ENCODE assay signal across 8 cellular contexts in genomic region chr3:58335432-58335947, GRCh38. TPM values are rescaled to one million over a fixed set of nuclear protein-coding genes. Genes with fewer than 3 reads are reported as not detected.
DNase-seq lines count a peak whose midpoint lies in the region; ATAC-seq, FAIRE-seq and TF ChIP-seq lines count a peak whose summit lies in the region.

No MANE protein-coding gene starts in this region.

- H3K4me1 ChIP-seq in heart right ventricle = peaks cover 3 to 41% (median 19%) of the 10 kb centered on the region in 9 donors
- H3K4me1 ChIP-seq in GM12878 (ENCODE audit: control insufficient read depth, insufficient read depth, low read length) = peaks cover 10% of the 10 kb centered on the region; the same call in 1 of the 2 replicates
- H3K4me1 ChIP-seq in mononuclear cell (ENCODE audit: insufficient read depth, low read length) = peaks cover 68% of the 10 kb centered on the region
- no peaks in the 10 kb centered on the region for H3K4me1 ChIP-seq in urinary bladder (ENCODE audit: insufficient read depth)
- H3K4me1 ChIP-seq in BE2C = no peaks in the 10 kb centered on the region

- no peak for DNase-seq in heart right ventricle
- no peak for DNase-seq in cardiac septum (ENCODE audit: low spot score)
- no peak for DNase-seq in GM12878 (ENCODE audit: low read depth, low spot score)
- DNase-seq in BE2C = no peak

- in situ Hi-C loops in GM12878 (cut with MboI) = no loop called here

- no peak for FAIRE-seq in GM12878 (lab: Jason Lieb, UNC)

- CTCF ChIA-PET in GM12878 (lab: Yijun Ruan, JAX) = interaction anchor here (0.6 to 8.9 kb wide), 18 partner anchors 8 to 203 kb away, joined by 3 to 204 read pairs (median 6); partner anchors contain the start of genes HTD2 and RPP14

- peak in 3 of 8 donors; percentile 17 to 29 (median 21) for ATAC-seq in heart right ventricle
- ATAC-seq in GM12878 = no peak
- ATAC-seq in HG02798 (IDR thresholded peaks at IDR 0.05; ENCODE audit: poor library complexity, unreplicated experiment) = no peak
- ATAC-seq in HG02981 (IDR thresholded peaks at IDR 0.05; ENCODE audit: unreplicated experiment) = no peak

- no peak for TF ChIP-seq POLR2A in GM12878 (IDR thresholded peaks at IDR 0.05; ENCODE audit: low read depth, low read length)

- H3K79me2 ChIP-seq in GM12878 (ENCODE audit: control insufficient read depth, insufficient read depth, low read length) = peaks cover 10% of the 10 kb centered on the region

- intact Hi-C loops in heart right ventricle (cut with DNase I) = loop anchor here in 5 of 10 donors (5.0 to 10.0 kb wide), 3 partner anchors 49 to 159 kb away; partner anchors contain the start of gene KCTD6 (in 3 of the 5)
- intact Hi-C loops in cardiac septum (cut with DNase I) = loop anchor here (10.0 kb wide), 1 partner anchor 199 kb away; the partner anchor contains the start of gene ACOX2
- intact Hi-C loops in GM12878 (cut with micrococcal nuclease; ENCODE audit: unreplicated experiment) = loop anchor here (1.0 kb wide), 1 partner anchor 14 kb away; no protein-coding TSS in a partner anchor

- H3K9ac ChIP-seq in GM12878 (ENCODE audit: control insufficient read depth, insufficient read depth, low read length) = peak overlapping the region; percentile 24

- no peak for TF ChIP-seq EP300 in GM12878 (IDR thresholded peaks at IDR 0.05; ENCODE audit: borderline replicate concordance in 1 of 2, control insufficient read depth in 1 of 2, low read depth in 2 of 2, low read length in 2 of 2)

- H3K4me3 ChIP-seq in heart right ventricle (peak overlapping the region in 5 of 10 donors; percentile 1 to 27 (median 17)), GM12878 (peak overlapping the region; percentile 93; the same call in 1 of the 2 replicates), mononuclear cell (ENCODE audit: low read length) (peak overlapping the region; percentile 3), urinary bladder (ENCODE audit: low read depth, low read length) (peak overlapping the region; percentile 11), BE2C (ENCODE audit: low read depth, low read length) (no peak overlapping the region)

- H3K9me3 ChIP-seq in heart right ventricle = no peaks in the 10 kb centered on the region
- H3K9me3 ChIP-seq in GM12878 (replicated peaks; ENCODE audit: control insufficient read depth, insufficient read depth, low read length) = no peaks in the 10 kb centered on the region; the same call in 2 of the 3 replicates
- H3K9me3 ChIP-seq in mononuclear cell (ENCODE audit: low read depth, low read length) = no peaks in the 10 kb centered on the region
- H3K9me3 ChIP-seq in BE2C = no peaks in the 10 kb centered on the region

- H3K36me3 ChIP-seq in heart right ventricle (peaks cover 0 to 13% (median 0%) of the 10 kb centered on the region in 9 donors), GM12878 (ENCODE audit: control insufficient read depth in 2 of 2, insufficient read depth in 2 of 2, low read length in 1 of 2) (no peaks in the 10 kb centered on the region), urinary bladder (ENCODE audit: insufficient read depth) (no peaks in the 10 kb centered on the region), BE2C (no peaks in the 10 kb centered on the region)

- TF ChIP-seq CTCF in heart right ventricle (IDR thresholded peaks at IDR 0.05) (no peak), GM12878 (IDR thresholded peaks at IDR 0.05 in 2 of 3, conservative IDR thresholded peaks at IDR 0.05 in 1 of 3; ENCODE audit: control insufficient read depth in 2 of 3, extremely low read depth in 1 of 3, insufficient read depth in 1 of 3, low read depth in 3 of 3, low read length in 3 of 3) (no peak), BE2C (IDR thresholded peaks at IDR 0.05; ENCODE audit: low read depth, low read length) (no peak)

- TF ChIP-seq RAD21 in GM12878 (IDR thresholded peaks at IDR 0.05; ENCODE audit: insufficient read depth, low read depth, low read length) = no peak

- POLR2A ChIA-PET in GM12878 (lab: Charles Lee) = interaction anchor here (0.7 to 12.4 kb wide), 4 partner anchors 11 to 134 kb away, joined by 3 to 221 read pairs (median 4); no protein-coding TSS in a partner anchor

- 61 to 65% methylated on average over 2 of the region's 2 CpGs for WGBS in heart right ventricle, 2 donors
- WGBS in GM12878 (ENCODE audit: insufficient coverage, insufficient replicate concordance, low lambda C conversion rate, missing lambda C conversion rate) = 3% methylated on average over 2 of the region's 2 CpGs
- 47% methylated on average over 2 of the region's 2 CpGs for WGBS in urinary bladder

- no TSS peak for BruUV-seq in GM12878 (replicated peaks; lab: Mats Ljungman, UMichigan)

- H3K4me2 ChIP-seq in GM12878 (ENCODE audit: control insufficient read depth, insufficient read depth) = peak overlapping the region; percentile 82

- peak overlapping the region; percentile 41; the same call in 1 of the 2 replicates for H2AFZ ChIP-seq in GM12878 (ENCODE audit: control insufficient read depth, low read depth, low read length)

- RAD21 ChIA-PET in GM12878 (lab: Charles Lee; ENCODE audit: unreplicated experiment) = interaction anchor here (1.0 to 7.5 kb wide), 18 partner anchors 10 to 194 kb away, joined by 3 to 149 read pairs (median 4); partner anchors contain the start of genes HTD2 and KCTD6

- no peaks in the 10 kb centered on the region for H4K20me1 ChIP-seq in GM12878 (ENCODE audit: control insufficient read depth, insufficient read depth)

- H3K27me3 ChIP-seq in heart right ventricle (no peaks in the 10 kb centered on the region), GM12878 (replicated peaks in 1 of 2; ENCODE audit: control insufficient read depth in 2 of 2, insufficient read depth in 2 of 2, low read length in 1 of 2) (no peaks in the 10 kb centered on the region), mononuclear cell (ENCODE audit: insufficient read depth, low read length) (no peaks in the 10 kb centered on the region), BE2C (no peaks in the 10 kb centered on the region)

- peak overlapping the region in 7 of 10 donors; percentile 44 to 89 (median 60) for H3K27ac ChIP-seq in heart right ventricle
- H3K27ac ChIP-seq in GM12878 (ENCODE audit: control insufficient read depth, insufficient read depth) = 0 out of 2 replicates have a peak overlapping the region, but pooled peaks have one; percentile 9
- no peak overlapping the region for H3K27ac ChIP-seq in urinary bladder (ENCODE audit: low read depth)

- SMC1A ChIA-PET in GM12878 (lab: Charles Lee; ENCODE audit: uncharacterized antibody, unreplicated experiment) = interaction anchor here (0.8 to 13.1 kb wide), 11 partner anchors 11 to 157 kb away, joined by 3 to 324 read pairs (median 19); partner anchors contain the start of genes HTD2, KCTD6 and RPP14

RNA-seq across cellular contexts. Expression of gene PXK, which starts 2.8 kb away (rescaled TPM):
- total RNA-seq in heart right ventricle (10 to 100 TPM in 7 of 10 donors, 1 to 10 TPM in 3; 7.9 to 16.3 (median 11.7) TPM), cardiac septum (10.8 TPM), GM12878 (2014; rRNA removed) (26.5 and 27.2 TPM in 2 replicates), GM12878 (2014; rRNA removed; fragmentation: Illumina TruSeq; extraction: Trizol) (29.3 and 30.3 TPM in 2 replicates), GM12878 (2021) (25.8 and 27.9 TPM in 2 replicates), mononuclear cell (50.7 TPM), urinary bladder (73.9 TPM)
- polyA plus RNA-seq in heart right ventricle (1 to 10 TPM; 5.6 to 7.9 TPM), GM12878 (2011; rRNA removed) (18.9 and 19.1 TPM in 2 replicates), GM12878 (2014; fragmentation: Illumina TruSeq; extraction: Trizol) (34.6 and 38.0 TPM in 2 replicates), GM12878 (2014; fragmentation: Nextera tagmentation; extraction: Ambion mirVana) (10 to 100 TPM in 1 of 2 experiments, 1 to 10 TPM in 1; 8.4 to 10.5 TPM), GM12878 (2014; rRNA removed) (25.7 and 27.3 TPM in 2 replicates), GM12878 (2016; fragmentation: Nextera tagmentation; extraction: Ambion mirVana) (10 to 100 TPM; 30.4 to 34.0 TPM), urinary bladder (25.3 TPM)
- 59.0 and 63.0 TPM in 2 replicates for total RNA-seq in GM12878 (2013; cell fraction: nucleolus; rRNA removed)
- 13.2 TPM for polyA plus RNA-seq in GM12878 (2011; ENCODE audit: low read depth)
- polyA plus RNA-seq in GM12878 (2011; cell fraction: cytosol; rRNA removed) = 15.0 and 17.2 TPM in 2 replicates
- polyA plus RNA-seq in GM12878 (2011; cell fraction: nucleus; rRNA removed) = 20.8 and 23.5 TPM in 2 replicates
- polyA plus RNA-seq in GM12878 (2012) = 9.9 and 13.8 TPM in 2 replicates
- 16.3 and 20.0 TPM in 2 replicates for polyA minus RNA-seq in GM12878 (2011; rRNA and poly(A)+ RNA removed)
- polyA minus RNA-seq in GM12878 (2011; cell fraction: cytosol; rRNA and poly(A)+ RNA removed) = 6.9 and 10.7 TPM in 2 replicates
- 13.2 and 18.1 TPM in 2 replicates for polyA minus RNA-seq in GM12878 (2011; cell fraction: nucleus; rRNA and poly(A)+ RNA removed)
- polyA plus RNA-seq in BE2C (2012; ENCODE audit: insufficient read depth, insufficient read length, low read depth) = 5.3 TPM

RNA-seq across cellular contexts. Expression of gene HTD2, which starts 29.2 kb away (rescaled TPM):
- total RNA-seq in heart right ventricle = 10 to 100 TPM; 11.2 to 19.5 (median 13.1) TPM
- polyA plus RNA-seq in heart right ventricle = 1 to 10 TPM; 2.4 to 9.0 TPM
- 12.9 TPM for total RNA-seq in cardiac septum
- 6.4 and 9.0 TPM in 2 replicates for total RNA-seq in GM12878 (2013; cell fraction: nucleolus; rRNA removed)
- 5.8 and 6.8 TPM in 2 replicates for total RNA-seq in GM12878 (2014; rRNA removed)
- total RNA-seq in GM12878 (2014; rRNA removed; fragmentation: Illumina TruSeq; extraction: Trizol) = 5.0 and 5.9 TPM in 2 replicates
- total RNA-seq in GM12878 (2021) = 7.1 and 7.2 TPM in 2 replicates
- polyA plus RNA-seq in GM12878 (2011; ENCODE audit: low read depth) = 3.9 TPM
- 10.5 and 11.7 TPM in 2 replicates for polyA plus RNA-seq in GM12878 (2011; rRNA removed)
- 5.0 and 8.9 TPM in 2 replicates for polyA plus RNA-seq in GM12878 (2011; cell fraction: cytosol; rRNA removed)
- polyA plus RNA-seq in GM12878 (2011; cell fraction: nucleus; rRNA removed) = 2.7 and 3.3 TPM in 2 replicates
- polyA plus RNA-seq in GM12878 (2012) = 3.7 and 4.2 TPM in 2 replicates
- polyA plus RNA-seq in GM12878 (2014; fragmentation: Illumina TruSeq; extraction: Trizol) = 6.0 and 7.7 TPM in 2 replicates
- polyA plus RNA-seq in GM12878 (2014; fragmentation: Nextera tagmentation; extraction: Ambion mirVana) = 10 to 100 TPM; 13.5 to 15.9 TPM
- 5.1 and 8.5 TPM in 2 replicates for polyA plus RNA-seq in GM12878 (2014; rRNA removed)
- polyA plus RNA-seq in GM12878 (2016; fragmentation: Nextera tagmentation; extraction: Ambion mirVana) = 10 to 100 TPM; 24.1 to 24.7 TPM
- polyA minus RNA-seq in GM12878 (2011; rRNA and poly(A)+ RNA removed) = 5.4 and 6.1 TPM in 2 replicates
- polyA minus RNA-seq in GM12878 (2011; cell fraction: cytosol; rRNA and poly(A)+ RNA removed) = 2.7 and 3.1 TPM in 2 replicates
- polyA minus RNA-seq in GM12878 (2011; cell fraction: nucleus; rRNA and poly(A)+ RNA removed) = 0.77 and 0.97 TPM in 2 replicates
- total RNA-seq in mononuclear cell = 11.6 TPM
- total RNA-seq in urinary bladder = 11.0 TPM
- 10.6 TPM for polyA plus RNA-seq in urinary bladder
- polyA plus RNA-seq in BE2C (2012; ENCODE audit: insufficient read depth, insufficient read length, low read depth) = 4.7 TPM

RNA-seq across cellular contexts. Expression of gene RPP14, which starts 29.4 kb away (rescaled TPM):
- 10 to 100 TPM; 19.9 to 34.4 (median 24.3) TPM for total RNA-seq in heart right ventricle
- 10 to 100 TPM; 12.5 to 23.2 TPM for polyA plus RNA-seq in heart right ventricle
- total RNA-seq in cardiac septum = 17.0 TPM
- 19.5 and 21.7 TPM in 2 replicates for total RNA-seq in GM12878 (2013; cell fraction: nucleolus; rRNA removed)
- 9.3 and 12.6 TPM in 2 replicates for total RNA-seq in GM12878 (2014; rRNA removed)
- 16.8 and 17.2 TPM in 2 replicates for total RNA-seq in GM12878 (2014; rRNA removed; fragmentation: Illumina TruSeq; extraction: Trizol)
- total RNA-seq in GM12878 (2021) = 12.2 and 14.5 TPM in 2 replicates
- polyA plus RNA-seq in GM12878 (2011; ENCODE audit: low read depth) = 6.3 TPM
- 21.2 and 23.5 TPM in 2 replicates for polyA plus RNA-seq in GM12878 (2011; rRNA removed)
- polyA plus RNA-seq in GM12878 (2011; cell fraction: cytosol; rRNA removed) = 9.1 and 10.4 TPM in 2 replicates
- 5.2 and 8.3 TPM in 2 replicates for polyA plus RNA-seq in GM12878 (2011; cell fraction: nucleus; rRNA removed)
- 7.3 and 9.0 TPM in 2 replicates for polyA plus RNA-seq in GM12878 (2012)
- 11.7 and 15.1 TPM in 2 replicates for polyA plus RNA-seq in GM12878 (2014; fragmentation: Illumina TruSeq; extraction: Trizol)
- polyA plus RNA-seq in GM12878 (2014; fragmentation: Nextera tagmentation; extraction: Ambion mirVana) = 10 to 100 TPM in 1 of 2 experiments, 1 to 10 TPM in 1; 9.1 to 16.3 TPM
- polyA plus RNA-seq in GM12878 (2014; rRNA removed) = 12.4 and 14.9 TPM in 2 replicates
- polyA plus RNA-seq in GM12878 (2016; fragmentation: Nextera tagmentation; extraction: Ambion mirVana) = 10 to 100 TPM; 13.1 to 14.0 TPM
- 11.8 and 19.0 TPM in 2 replicates for polyA minus RNA-seq in GM12878 (2011; rRNA and poly(A)+ RNA removed)
- 4.7 and 5.5 TPM in 2 replicates for polyA minus RNA-seq in GM12878 (2011; cell fraction: cytosol; rRNA and poly(A)+ RNA removed)
- polyA minus RNA-seq in GM12878 (2011; cell fraction: nucleus; rRNA and poly(A)+ RNA removed) = 4.7 and 8.8 TPM in 2 replicates
- total RNA-seq in mononuclear cell = 10.2 TPM
- 19.2 TPM for total RNA-seq in urinary bladder
- polyA plus RNA-seq in urinary bladder = 9.4 TPM
- 4.1 TPM for polyA plus RNA-seq in BE2C (2012; ENCODE audit: insufficient read depth, insufficient read length, low read depth)
